ENCODE assay signal across 12 cellular contexts in genomic region chr1:157597959-157598667, GRCh38. TPM values are rescaled to one million over a fixed set of nuclear protein-coding genes. Genes with fewer than 3 reads are reported as not detected.
A peak's percentile ranks its signal among the peaks of the same experiment; 100 is the strongest.
DNase-seq lines count a peak whose midpoint lies in the region; ATAC-seq and TF ChIP-seq lines count a peak whose summit lies in the region.
"Had no signal": no experiment of that assay in that cellular context is flagged by ENCODE, and none has a peak within 500 bp of the region (broad histone marks: within the 10 kb centered on the region; RNA-seq: fewer than 3 reads in every experiment).

Gene FCRL4 (minus strand): TSS chr1:157598085. CDS start chr1:157597944, 141 bp downstream.

- no peak within 1 kb of the TSS for H3K27ac ChIP-seq in lower lobe of right lung
- H3K27ac ChIP-seq: parathyroid adenoma had no signal

- peaks cover 40% of the 10 kb centered on the region for H3K27me3 Mint-ChIP-seq in neural crest cell (ENCODE audit: low read depth)

- H3K4me3 ChIP-seq in lower lobe of right lung = no peak within 1 kb of the TSS

- no peak for TF ChIP-seq CTCF in neural crest cell (conservative IDR thresholded peaks at IDR 0.05)
- TF ChIP-seq CTCF in lower lobe of right lung (IDR thresholded peaks at IDR 0.05) = no peak

- peak within 1 kb of the TSS; percentile 6 for H3K27ac Mint-ChIP-seq in neural crest cell (ENCODE audit: unreplicated experiment)
- H3K27ac Mint-ChIP-seq: activated CD4-positive, alpha-beta T cell treated with anti-CD3 and anti-CD28 coated beads, Interleukin-2, amount 10 ng/mL, durations not matched to agents 24 days and 14 days; HFFc6 had no signal

- DNase-seq in neural crest cell (ENCODE audit: low read depth, low spot score) = no peak
- DNase-seq in HT-29 (ENCODE audit: low spot score) = no peak
- no peak for DNase-seq in lower lobe of right lung
- no peak for DNase-seq in NCI-H524 (lab: John Stamatoyannopoulos, UW)
- DNase-seq: activated CD4-positive, alpha-beta T cell treated with anti-CD3 and anti-CD28 coated beads, Interleukin-2, amount 10 ng/mL, durations not matched to agents 24 days and 14 days; HFFc6; NCI-H1436 treated with DMSO at 0.1 percent for 48 hours had no signal

- H3K36me3 ChIP-seq in lower lobe of right lung = no peaks in the 10 kb centered on the region

- H3K9me3 ChIP-seq in lower lobe of right lung = no peaks in the 10 kb centered on the region

- no peaks in the 10 kb centered on the region for H3K9me3 Mint-ChIP-seq in neural crest cell
- H3K9me3 Mint-ChIP-seq: activated CD4-positive, alpha-beta T cell treated with anti-CD3 and anti-CD28 coated beads, Interleukin-2, amount 10 ng/mL, durations not matched to agents 24 days and 14 days; HFFc6 had no signal

- H3K4me3 Mint-ChIP-seq in neural crest cell = no peak within 1 kb of the TSS
- H3K4me3 Mint-ChIP-seq: activated CD4-positive, alpha-beta T cell treated with anti-CD3 and anti-CD28 coated beads, Interleukin-2, amount 10 ng/mL, durations not matched to agents 24 days and 14 days; HFFc6 had no signal

- H3K36me3 Mint-ChIP-seq in neural crest cell (ENCODE audit: low read depth) = no peaks in the 10 kb centered on the region

- H3K27me3 ChIP-seq in lower lobe of right lung (ENCODE audit: low read depth) = no peaks in the 10 kb centered on the region

- ATAC-seq in GM18873 (IDR thresholded peaks at IDR 0.05; ENCODE audit: low FRiP score, unreplicated experiment) (peak; percentile 35), GM21619 (IDR thresholded peaks at IDR 0.05; ENCODE audit: unreplicated experiment) (peak; percentile 56), HG03439 (IDR thresholded peaks at IDR 0.05; ENCODE audit: unreplicated experiment) (peak; percentile 51), lower lobe of right lung (no peak)

- no peaks in the 10 kb centered on the region for H3K4me1 Mint-ChIP-seq in neural crest cell
- H3K4me1 Mint-ChIP-seq: activated CD4-positive, alpha-beta T cell treated with anti-CD3 and anti-CD28 coated beads, Interleukin-2, amount 10 ng/mL, durations not matched to agents 24 days and 14 days had no signal

- intact Hi-C loops in lower lobe of right lung (cut with DNase I) = no loop called here

- no peaks in the 10 kb centered on the region for H3K4me1 ChIP-seq in lower lobe of right lung
- H3K4me1 ChIP-seq: parathyroid adenoma had no signal

RNA-seq across cellular contexts. Expression of gene FCRL4, which starts in this region (rescaled TPM):
- total RNA-seq in neural crest cell (not detected in 2 replicates), lower lobe of right lung (not detected)
- not detected in 2 replicates for total RNA-seq in HT-29 (2014; rRNA removed; shearing (Covaris generic))
- total RNA-seq: activated CD4-positive, alpha-beta T cell treated with anti-CD3 and anti-CD28 coated beads, Interleukin-2, amount 10 ng/mL, durations not matched to agents 24 days and 14 days; HFFc6; RPMI7951 had no signal

Comparison
In these comparisons a context has a peak if more than half of its experiments do, and no peak if none do; other contexts are left out.
1. ATAC-seq: peak in GM18873 (single experiment), GM21619 (single experiment) and HG03439 (single experiment); none in lower lobe of right lung (0 of 2).